Comparison of ENCODE assay signal across 7 cellular contexts in genomic region chr1:116168277-116169032, GRCh38. TPM values are rescaled to one million over a fixed set of nuclear protein-coding genes. Genes with fewer than 3 reads are reported as not detected.
DNase-seq lines count a peak whose midpoint lies in the region; ATAC-seq and TF ChIP-seq lines count a peak whose summit lies in the region.

No MANE protein-coding gene starts in this region.

- H3K36me3 Mint-ChIP-seq in neural crest cell (ENCODE audit: low read depth), result no peaks in the 10 kb centered on the region

- peaks cover 32% of the 10 kb centered on the region for H3K4me1 Mint-ChIP-seq in neural crest cell
- peaks cover 28% of the 10 kb centered on the region for H3K4me1 Mint-ChIP-seq in stimulated activated naive CD8-positive, alpha-beta T cell treated with anti-CD3 and anti-CD28 coated beads, Interleukin-15, amount 100 ng/mL, for 72 hours

- H3K4me3 ChIP-seq in fibroblast of villous mesenchyme (ENCODE audit: low read depth, low read length), result peak overlapping the region; percentile 61

- TF ChIP-seq CTCF in fibroblast of villous mesenchyme (IDR thresholded peaks at IDR 0.05; ENCODE audit: insufficient read depth, low read depth, low read length) (peak; percentile 78), neural crest cell (conservative IDR thresholded peaks at IDR 0.05) (peak; percentile 95)

- no peaks in the 10 kb centered on the region for H3K9me3 Mint-ChIP-seq in neural crest cell
- no peaks in the 10 kb centered on the region for H3K9me3 Mint-ChIP-seq in stimulated activated naive CD8-positive, alpha-beta T cell treated with anti-CD3 and anti-CD28 coated beads, Interleukin-15, amount 100 ng/mL, for 72 hours

- H3K27me3 Mint-ChIP-seq in neural crest cell (ENCODE audit: low read depth), result peaks cover 8% of the 10 kb centered on the region
- H3K27me3 Mint-ChIP-seq in stimulated activated naive CD8-positive, alpha-beta T cell treated with anti-CD3 and anti-CD28 coated beads, Interleukin-15, amount 100 ng/mL, for 72 hours, result no peaks in the 10 kb centered on the region

- peak overlapping the region; percentile 85 for H3K4me3 Mint-ChIP-seq in neural crest cell
- peak overlapping the region; percentile 79 to 91 for H3K4me3 Mint-ChIP-seq in stimulated activated naive CD8-positive, alpha-beta T cell treated with anti-CD3 and anti-CD28 coated beads, Interleukin-15, amount 100 ng/mL, for 72 hours

- DNase-seq in NOMO-1 (lab: John Stamatoyannopoulos, UW; ENCODE audit: unreplicated experiment in 2 of 2) (peak; percentile 59 to 80), fibroblast of villous mesenchyme (ENCODE audit: low read depth) (peak; percentile 36), neural crest cell (ENCODE audit: low read depth, low spot score) (peak; percentile 83)
- DNase-seq in activated effector memory CD4-positive, alpha-beta T cell treated with Interleukin-2 at 50 U/mL for 16 hours, result peak; percentile 79
- peak; percentile 81 for DNase-seq in stimulated activated naive CD8-positive, alpha-beta T cell treated with anti-CD3 and anti-CD28 coated beads, Interleukin-15, amount 100 ng/mL, for 72 hours

- no peak overlapping the region for H3K27ac Mint-ChIP-seq in neural crest cell (ENCODE audit: unreplicated experiment)
- H3K27ac Mint-ChIP-seq in stimulated activated naive CD8-positive, alpha-beta T cell treated with anti-CD3 and anti-CD28 coated beads, Interleukin-15, amount 100 ng/mL, for 72 hours, result peak overlapping the region; percentile 94 to 99

- ATAC-seq in GM18511 (IDR thresholded peaks at IDR 0.05; ENCODE audit: unreplicated experiment) (peak; percentile 92), HG02970 (IDR thresholded peaks at IDR 0.05; ENCODE audit: low FRiP score, unreplicated experiment) (peak; percentile 87)
- ATAC-seq in stimulated activated naive CD8-positive, alpha-beta T cell treated with anti-CD3 and anti-CD28 coated beads, Interleukin-15, amount 100 ng/mL, for 72 hours, result peak; percentile 94

RNA-seq across cellular contexts. Expression of gene MAB21L3, which starts 57.3 kb away (rescaled TPM):
- total RNA-seq in fibroblast of villous mesenchyme, result under 0.01 TPM in 2 replicates
- not detected in 2 replicates for total RNA-seq in neural crest cell

Comparison
In these comparisons a context has a peak if more than half of its experiments do, and no peak if none do; other contexts are left out.
1. Peak in every context shown above with its lines: DNase-seq, ATAC-seq and H3K4me3 ChIP-seq.